In the genomic region with DNA sequence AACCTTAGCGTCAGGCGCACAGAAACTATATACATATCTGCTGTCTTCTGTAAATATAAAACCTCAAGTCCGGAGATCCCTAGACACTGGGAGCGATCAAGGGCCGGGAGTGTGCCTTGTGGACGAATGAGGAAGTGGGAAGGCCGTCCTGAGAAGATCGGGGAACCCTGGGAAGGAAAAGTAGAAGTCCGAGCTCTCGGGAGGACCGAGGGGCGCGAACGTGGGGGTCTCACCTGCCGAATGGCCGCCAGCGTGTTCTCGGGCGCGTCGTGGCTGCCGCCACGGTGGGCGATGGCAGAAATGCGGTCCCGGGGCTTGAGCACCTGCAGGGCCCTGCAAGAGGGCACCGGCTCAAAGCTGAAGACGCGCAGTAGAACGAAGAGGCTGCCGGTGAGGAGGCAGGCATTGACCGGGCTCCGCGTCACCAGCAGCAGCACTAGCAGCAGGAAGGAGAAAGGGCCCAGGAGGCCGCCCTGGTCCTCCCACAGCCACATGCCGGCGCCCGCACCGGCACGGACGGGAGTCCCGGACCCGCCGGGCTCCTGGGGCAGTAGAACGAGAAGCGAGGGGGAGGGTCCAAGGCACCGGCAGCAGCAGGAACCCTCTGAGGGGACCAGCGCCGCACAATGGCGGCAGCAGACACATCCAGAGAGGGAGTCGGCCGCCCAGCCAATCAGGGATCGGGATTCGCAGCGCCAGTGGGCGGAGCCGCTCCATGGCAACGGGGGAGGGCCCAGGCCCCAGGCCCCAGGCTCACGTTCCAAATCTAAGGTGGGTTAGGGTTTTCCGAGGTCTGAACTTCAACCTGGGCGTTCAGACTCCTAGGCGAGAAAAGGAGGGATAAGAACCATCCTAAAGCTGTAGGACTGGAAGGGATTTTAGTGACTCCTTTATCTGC, we compare ENCODE assay signal across 8 cellular contexts. TPM values are rescaled to one million over a fixed set of nuclear protein-coding genes. Genes with fewer than 3 reads are reported as not detected.
DNase-seq lines count a peak whose midpoint lies in the region; ATAC-seq and TF ChIP-seq lines count a peak whose summit lies in the region.

Gene GDE1, minus strand, starts transcription at position 628 of the 898 bp plus-strand sequence. Its CDS starts 134 bp downstream, at position 494.

- H3K4me1 Mint-ChIP-seq in GM23338: peaks cover 31% of the 10 kb centered on the region
- peaks cover 54% of the 10 kb centered on the region for H3K4me1 Mint-ChIP-seq in activated T-helper 2 cell treated with anti-CD3 and anti-CD28 coated beads, Interferon-gamma antibody, Interleukin-2, Interleukin-4, amounts not matched to agents 10 μg/mL and 5 μg/mL and 100 μg/mL, durations not matched to agents 14 hours and 24 hours and 36 hours (ENCODE audit: low read depth)
- peaks cover 38 to 55% of the 10 kb centered on the region in 2 donors for H3K4me1 Mint-ChIP-seq in natural killer cell treated with Interleukin-12 subunit alpha and Interleukin-12 subunit beta and Interleukin-15 and Interleukin-18, amount 100 ng/mL, for 72 hours (ENCODE audit: low read depth in 2 of 2)

- H3K36me3 ChIP-seq in GM23338 (ENCODE audit: insufficient read depth): peaks cover 5% of the 10 kb centered on the region; the same call in 1 of the 2 replicates

- no peaks in the 10 kb centered on the region for H3K9me2 ChIP-seq in GM23338 (ENCODE audit: insufficient read depth)

- peak within 1 kb of the TSS; percentile 85 for H3K27ac Mint-ChIP-seq in GM23338
- peak within 1 kb of the TSS; percentile 90 for H3K27ac Mint-ChIP-seq in activated T-helper 2 cell treated with anti-CD3 and anti-CD28 coated beads, Interferon-gamma antibody, Interleukin-2, Interleukin-4, amounts not matched to agents 10 μg/mL and 5 μg/mL and 100 μg/mL, durations not matched to agents 14 hours and 24 hours and 36 hours
- H3K27ac Mint-ChIP-seq in natural killer cell treated with Interleukin-12 subunit alpha and Interleukin-12 subunit beta and Interleukin-15 and Interleukin-18, amount 100 ng/mL, for 72 hours: peak within 1 kb of the TSS; percentile 85 to 96

- TF ChIP-seq CTCF in GM23338 (conservative IDR thresholded peaks at IDR 0.05; ENCODE audit: low read depth in 2 of 2): peak in 1 of 2 experiments; percentile 46; a peak in 2 of 4 replicates

- H3K9me3 Mint-ChIP-seq in GM23338: no peaks in the 10 kb centered on the region
- no peaks in the 10 kb centered on the region for H3K9me3 Mint-ChIP-seq in activated T-helper 2 cell treated with anti-CD3 and anti-CD28 coated beads, Interferon-gamma antibody, Interleukin-2, Interleukin-4, amounts not matched to agents 10 μg/mL and 5 μg/mL and 100 μg/mL, durations not matched to agents 14 hours and 24 hours and 36 hours
- no peaks in the 10 kb centered on the region for H3K9me3 Mint-ChIP-seq in natural killer cell treated with Interleukin-12 subunit alpha and Interleukin-12 subunit beta and Interleukin-15 and Interleukin-18, amount 100 ng/mL, for 72 hours

- H4K20me1 ChIP-seq in GM23338 (replicated peaks; ENCODE audit: insufficient read depth): peaks cover 18% of the 10 kb centered on the region

- H2AFZ ChIP-seq in GM23338: peak within 1 kb of the TSS; percentile 33; the same call in 1 of the 2 replicates

- H3K36me3 Mint-ChIP-seq in GM23338 (ENCODE audit: low read depth): peaks cover 8% of the 10 kb centered on the region
- H3K36me3 Mint-ChIP-seq in activated T-helper 2 cell treated with anti-CD3 and anti-CD28 coated beads, Interferon-gamma antibody, Interleukin-2, Interleukin-4, amounts not matched to agents 10 μg/mL and 5 μg/mL and 100 μg/mL, durations not matched to agents 14 hours and 24 hours and 36 hours (ENCODE audit: low read depth): peaks cover 29% of the 10 kb centered on the region
- peaks cover 13% of the 10 kb centered on the region for H3K36me3 Mint-ChIP-seq in natural killer cell treated with Interleukin-12 subunit alpha and Interleukin-12 subunit beta and Interleukin-15 and Interleukin-18, amount 100 ng/mL, for 72 hours

- H3K79me2 ChIP-seq in GM23338 (replicated peaks; ENCODE audit: insufficient read depth): peaks cover 63% of the 10 kb centered on the region

- ATAC-seq in GM23338: peak; percentile 82
- ATAC-seq in natural killer cell treated with Interleukin-12 subunit alpha and Interleukin-12 subunit beta and Interleukin-15 and Interleukin-18, amount 100 ng/mL, for 72 hours: peak; percentile 87 to 92
- peak; percentile 87 for ATAC-seq in stimulated activated naive CD8-positive, alpha-beta T cell treated with anti-CD3 and anti-CD28 coated beads, Interleukin-15, Interleukin-2, amounts not matched to agents 100 U/mL and 50 U/mL, for 24 hours

- no peaks in the 10 kb centered on the region for H3F3A ChIP-seq in GM23338 (replicated peaks; ENCODE audit: low read depth)

- intact Hi-C loops in activated T-helper 2 cell treated with anti-CD3 and anti-CD28 coated beads, Interferon-gamma antibody, Interleukin-2, Interleukin-4, amounts not matched to agents 10 μg/mL and 5 μg/mL and 100 μg/mL, durations not matched to agents 14 hours and 24 hours and 36 hours (cut with micrococcal nuclease): loop anchor here (1.0 to 5.0 kb wide), 6 partner anchors 139 to 719 kb away; partner anchors contain the start of genes ARL6IP1 and COQ7

- peak within 1 kb of the TSS; percentile 34; the same call in 1 of the 2 replicates for H3K27ac ChIP-seq in GM23338 (ENCODE audit: low read depth)

- peak within 1 kb of the TSS; percentile 94 for H3K4me2 ChIP-seq in GM23338

- peaks cover 3% of the 10 kb centered on the region for H3K27me3 Mint-ChIP-seq in GM23338 (ENCODE audit: insufficient read depth, low read depth, poor library complexity)
- H3K27me3 Mint-ChIP-seq in activated T-helper 2 cell treated with anti-CD3 and anti-CD28 coated beads, Interferon-gamma antibody, Interleukin-2, Interleukin-4, amounts not matched to agents 10 μg/mL and 5 μg/mL and 100 μg/mL, durations not matched to agents 14 hours and 24 hours and 36 hours (ENCODE audit: low read depth): no peaks in the 10 kb centered on the region
- no peaks in the 10 kb centered on the region for H3K27me3 Mint-ChIP-seq in natural killer cell treated with Interleukin-12 subunit alpha and Interleukin-12 subunit beta and Interleukin-15 and Interleukin-18, amount 100 ng/mL, for 72 hours

- H3K27me3 ChIP-seq in GM23338 (ENCODE audit: insufficient read depth): no peaks in the 10 kb centered on the region

- H3K4me3 Mint-ChIP-seq in GM23338: peak within 1 kb of the TSS; percentile 94
- peak within 1 kb of the TSS; percentile 97 for H3K4me3 Mint-ChIP-seq in activated T-helper 2 cell treated with anti-CD3 and anti-CD28 coated beads, Interferon-gamma antibody, Interleukin-2, Interleukin-4, amounts not matched to agents 10 μg/mL and 5 μg/mL and 100 μg/mL, durations not matched to agents 14 hours and 24 hours and 36 hours (ENCODE audit: low read depth)
- peak within 1 kb of the TSS; percentile 93 for H3K4me3 Mint-ChIP-seq in natural killer cell treated with Interleukin-12 subunit alpha and Interleukin-12 subunit beta and Interleukin-15 and Interleukin-18, amount 100 ng/mL, for 72 hours

- H3K4me1 ChIP-seq in GM23338 (ENCODE audit: insufficient read depth): peaks cover 30% of the 10 kb centered on the region

- peak; percentile 89 for DNase-seq in EL
- DNase-seq in GM23338 (ENCODE audit: low spot score): peak; percentile 98
- DNase-seq in LHCN-M2 (ENCODE audit: low read depth): peak; percentile 83
- peak; percentile 84 for DNase-seq in RPMI7951 (ENCODE audit: low read depth)
- DNase-seq in activated T-helper 2 cell treated with anti-CD3 and anti-CD28 coated beads, Interferon-gamma antibody, Interleukin-2, Interleukin-4, amounts not matched to agents 10 μg/mL and 5 μg/mL and 100 μg/mL, durations not matched to agents 14 hours and 24 hours and 36 hours (ENCODE audit: low spot score): peak; percentile 90
- DNase-seq in fibroblast of peridontal ligament (ENCODE audit: extremely low read depth): peak; percentile 81
- DNase-seq in natural killer cell treated with Interleukin-12 subunit alpha and Interleukin-12 subunit beta and Interleukin-15 and Interleukin-18, amount 100 ng/mL, for 72 hours (ENCODE audit: low spot score): peak; percentile 95
- peak; percentile 96 for DNase-seq in stimulated activated naive CD8-positive, alpha-beta T cell treated with anti-CD3 and anti-CD28 coated beads, Interleukin-15, Interleukin-2, amounts not matched to agents 100 U/mL and 50 U/mL, for 24 hours

- peak within 1 kb of the TSS; percentile 91 for H3K4me3 ChIP-seq in GM23338

TF ChIP-seq in GM23338, 12 proteins besides CTCF, POLR2A, EP300 and RAD21 (continues in another document):
- TF ChIP-seq ZNF331 (CRISPR knock-in tag; IDR thresholded peaks at IDR 0.05; ENCODE audit: low read depth): no peak

RNA-seq across cellular contexts. Expression of gene GDE1, which starts in this region (rescaled TPM):
- 60.1 and 69.3 TPM in 2 replicates for total RNA-seq in GM23338 (2014; rRNA removed; shearing (Covaris generic))
- 30.0 and 30.8 TPM in 2 replicates for polyA plus RNA-seq in GM23338 (2016; fragmentation: Nextera tagmentation; extraction: Ambion mirVana)
- 51.2 and 61.8 TPM in 2 replicates for total RNA-seq in LHCN-M2 (2014; rRNA removed)
- 40.6 TPM for polyA plus RNA-seq in LHCN-M2 (2012)
- total RNA-seq in RPMI7951 (2014; rRNA removed; shearing (Covaris generic)): 62.0 and 68.1 TPM in 2 replicates
- total RNA-seq in activated T-helper 2 cell treated with anti-CD3 and anti-CD28 coated beads, Interferon-gamma antibody, Interleukin-2, Interleukin-4, amounts not matched to agents 10 μg/mL and 5 μg/mL and 100 μg/mL, durations not matched to agents 14 hours and 24 hours and 36 hours: 32.4 and 32.8 TPM in 2 replicates
- 10 to 100 TPM; 26.6 to 29.3 TPM for total RNA-seq in natural killer cell treated with Interleukin-12 subunit alpha and Interleukin-12 subunit beta and Interleukin-15 and Interleukin-18, amount 100 ng/mL, for 72 hours

Comparison
In these comparisons a context has a peak if more than half of its experiments do, and no peak if none do; other contexts are left out.
1. Peak in every context shown above with its lines: DNase-seq, ATAC-seq, H3K4me3 ChIP-seq and H3K27ac ChIP-seq.